Comparison of ENCODE assay signal across 8 cellular contexts in the genomic region with DNA sequence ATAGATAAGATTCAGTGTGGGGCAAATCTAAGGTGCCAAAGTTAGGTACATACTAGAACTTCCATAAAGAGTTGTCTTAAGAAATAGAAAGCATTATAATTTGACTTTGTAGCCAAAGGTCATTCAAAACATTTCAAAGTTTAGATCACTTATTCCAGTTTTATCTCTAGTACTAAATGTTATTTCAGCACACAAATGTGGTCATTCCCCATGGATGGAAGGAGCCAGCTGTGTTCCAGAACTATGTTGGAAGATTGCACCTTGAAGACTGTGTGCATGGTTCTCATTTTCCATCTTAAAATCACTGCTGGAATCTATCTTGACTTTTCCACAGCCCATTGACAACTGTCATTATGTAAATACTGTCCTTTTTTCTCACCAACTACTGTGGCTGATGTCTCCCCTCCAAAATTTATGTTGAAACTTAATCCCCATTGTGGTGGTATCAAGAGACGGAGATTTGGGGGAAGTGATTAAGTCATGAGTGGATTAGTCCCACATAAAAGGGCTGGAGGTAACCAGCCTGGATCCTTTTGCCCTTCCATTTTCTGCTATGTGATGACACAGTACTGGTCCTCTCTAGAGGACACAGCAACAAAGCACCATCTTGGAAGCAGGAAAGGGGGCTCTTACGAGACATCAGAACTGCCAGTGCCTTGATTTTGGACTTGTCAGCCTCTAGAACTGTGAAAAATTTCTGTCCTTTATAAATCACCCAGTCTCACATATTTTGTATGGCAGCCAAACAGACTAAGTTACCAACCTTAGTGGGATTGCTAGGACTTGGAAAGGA. TPM values are rescaled to one million over a fixed set of nuclear protein-coding genes. Genes with fewer than 3 reads are reported as not detected.
A peak's percentile ranks its signal among the peaks of the same experiment; 100 is the strongest.
DNase-seq lines count a peak whose midpoint lies in the region; ATAC-seq, FAIRE-seq and TF ChIP-seq lines count a peak whose summit lies in the region.
"Had no signal": no experiment of that assay in that cellular context is flagged by ENCODE, and none has a peak within 500 bp of the region (broad histone marks: within the 10 kb centered on the region; RNA-seq: fewer than 3 reads in every experiment).

No MANE protein-coding gene starts in this region.

- H3K27me3 Mint-ChIP-seq in HFFc6 (ENCODE audit: insufficient read depth), result no peaks in the 10 kb centered on the region; the same call in 1 of the 2 replicates
- no peaks in the 10 kb centered on the region for H3K27me3 Mint-ChIP-seq in WTC11 (ENCODE audit: low read depth)
- no peaks in the 10 kb centered on the region for H3K27me3 Mint-ChIP-seq in stimulated activated naive B cell treated with anti-CD40 and anti-IgM and Interleukin-4, amounts not matched to agents 10 μg/mL and 1 μg/mL and 100 μg/mL, for 72 hours

- H3K4me3 Mint-ChIP-seq in HFFc6 (no peak overlapping the region), WTC11 (no peak overlapping the region)
- H3K4me3 Mint-ChIP-seq in stimulated activated naive B cell treated with anti-CD40 and anti-IgM and Interleukin-4, amounts not matched to agents 10 μg/mL and 1 μg/mL and 100 μg/mL, for 72 hours, result peak overlapping the region; percentile 35 to 42

- no peak for ATAC-seq in WTC11
- ATAC-seq in right cardiac atrium, result peak; percentile 36 to 42
- ATAC-seq in stimulated activated naive B cell treated with anti-CD40 and anti-IgM and Interleukin-4, amounts not matched to agents 10 μg/mL and 1 μg/mL and 100 μg/mL, for 72 hours (replicated peaks), result no peak
- ATAC-seq in sciatic nerve, result no peak

- H3K9me3 Mint-ChIP-seq in HFFc6, result no peaks in the 10 kb centered on the region
- peaks cover 3% of the 10 kb centered on the region; the same call in 1 of the 2 replicates for H3K9me3 Mint-ChIP-seq in WTC11
- H3K9me3 Mint-ChIP-seq in stimulated activated naive B cell treated with anti-CD40 and anti-IgM and Interleukin-4, amounts not matched to agents 10 μg/mL and 1 μg/mL and 100 μg/mL, for 72 hours, result no peaks in the 10 kb centered on the region

- peaks cover 59% of the 10 kb centered on the region for H3K36me3 Mint-ChIP-seq in HFFc6 (ENCODE audit: low read depth)
- peaks cover 18% of the 10 kb centered on the region for H3K36me3 Mint-ChIP-seq in WTC11
- peaks cover 20 to 46% of the 10 kb centered on the region in 2 donors for H3K36me3 Mint-ChIP-seq in stimulated activated naive B cell treated with anti-CD40 and anti-IgM and Interleukin-4, amounts not matched to agents 10 μg/mL and 1 μg/mL and 100 μg/mL, for 72 hours

- 54% methylated on average over 2 of the region's 2 CpGs for WGBS in right cardiac atrium

- POLR2A ChIA-PET in WTC11 (lab: Charles Lee), result no interaction called here

- H3K4me1 Mint-ChIP-seq in HFFc6 (ENCODE audit: low read depth) (peaks cover 81% of the 10 kb centered on the region), WTC11 (peaks cover 67% of the 10 kb centered on the region)
- H3K4me1 Mint-ChIP-seq in stimulated activated naive B cell treated with anti-CD40 and anti-IgM and Interleukin-4, amounts not matched to agents 10 μg/mL and 1 μg/mL and 100 μg/mL, for 72 hours, result peaks cover 52 to 84% of the 10 kb centered on the region in 2 donors

- TF ChIP-seq CTCF in HFFc6 (IDR thresholded peaks at IDR 0.05) (no peak), WTC11 (IDR thresholded peaks at IDR 0.05) (no peak)

- intact Hi-C loops in right cardiac atrium (cut with DNase I), result no loop called here
- intact Hi-C loops in sciatic nerve (cut with DNase I), result loop anchor here (2.0 kb wide), 1 partner anchor 14 kb away; no protein-coding TSS in a partner anchor

- no peak for FAIRE-seq in urothelium cell line (lab: Jason Lieb, UNC)

- CTCF ChIA-PET in WTC11 (lab: Charles Lee), result no interaction called here

- H3K27ac ChIP-seq in right cardiac atrium (ENCODE audit: low read length), result peak overlapping the region; percentile 88

- H3K4me1 ChIP-seq in right cardiac atrium (ENCODE audit: control insufficient read depth, insufficient read depth, low read length), result peaks cover 34% of the 10 kb centered on the region

- DNase-seq in HFFc6 (no peak), WTC11 (ENCODE audit: low spot score) (no peak), right cardiac atrium (no peak), sciatic nerve (ENCODE audit: low spot score) (no peak), urothelium cell line (ENCODE audit: low spot score) (no peak), NCI-H526 (lab: John Stamatoyannopoulos, UW) (no peak)
- no peak for DNase-seq in stimulated activated naive B cell treated with anti-CD40 and anti-IgM and Interleukin-4, amounts not matched to agents 10 μg/mL and 1 μg/mL and 100 μg/mL, for 72 hours
- DNase-seq: posterior cingulate gyrus had no signal

- no peak overlapping the region for H3K4me3 ChIP-seq in right cardiac atrium (ENCODE audit: low read length)

- H3K9me3 ChIP-seq in right cardiac atrium (ENCODE audit: control insufficient read depth, low read length), result no peaks in the 10 kb centered on the region

- no peaks in the 10 kb centered on the region for H3K27me3 ChIP-seq in right cardiac atrium (ENCODE audit: control insufficient read depth, insufficient read depth)

- H3K27ac Mint-ChIP-seq in HFFc6 (peak overlapping the region; percentile 51), WTC11 (0 out of 2 replicates have a peak overlapping the region, but pooled peaks have one; percentile 12)
- peak overlapping the region; percentile 97 for H3K27ac Mint-ChIP-seq in stimulated activated naive B cell treated with anti-CD40 and anti-IgM and Interleukin-4, amounts not matched to agents 10 μg/mL and 1 μg/mL and 100 μg/mL, for 72 hours

TF ChIP-seq in WTC11, 78 proteins besides CTCF, POLR2A, EP300 and RAD21 (continues in another document):
- TF ChIP-seq FOXP1 (CRISPR knock-in tag; IDR thresholded peaks at IDR 0.05; ENCODE audit: borderline replicate concordance) (no peak), ZNF317 (CRISPR knock-in tag; IDR thresholded peaks at IDR 0.05; ENCODE audit: borderline replicate concordance, low read depth) (no peak), CREM (CRISPR knock-in tag; IDR thresholded peaks at IDR 0.05) (no peak), ZNF138 (CRISPR knock-in tag; conservative IDR thresholded peaks at IDR 0.05) (no peak), RORB (CRISPR knock-in tag; IDR thresholded peaks at IDR 0.05) (no peak)
- TF ChIP-seq, protein P1, sequence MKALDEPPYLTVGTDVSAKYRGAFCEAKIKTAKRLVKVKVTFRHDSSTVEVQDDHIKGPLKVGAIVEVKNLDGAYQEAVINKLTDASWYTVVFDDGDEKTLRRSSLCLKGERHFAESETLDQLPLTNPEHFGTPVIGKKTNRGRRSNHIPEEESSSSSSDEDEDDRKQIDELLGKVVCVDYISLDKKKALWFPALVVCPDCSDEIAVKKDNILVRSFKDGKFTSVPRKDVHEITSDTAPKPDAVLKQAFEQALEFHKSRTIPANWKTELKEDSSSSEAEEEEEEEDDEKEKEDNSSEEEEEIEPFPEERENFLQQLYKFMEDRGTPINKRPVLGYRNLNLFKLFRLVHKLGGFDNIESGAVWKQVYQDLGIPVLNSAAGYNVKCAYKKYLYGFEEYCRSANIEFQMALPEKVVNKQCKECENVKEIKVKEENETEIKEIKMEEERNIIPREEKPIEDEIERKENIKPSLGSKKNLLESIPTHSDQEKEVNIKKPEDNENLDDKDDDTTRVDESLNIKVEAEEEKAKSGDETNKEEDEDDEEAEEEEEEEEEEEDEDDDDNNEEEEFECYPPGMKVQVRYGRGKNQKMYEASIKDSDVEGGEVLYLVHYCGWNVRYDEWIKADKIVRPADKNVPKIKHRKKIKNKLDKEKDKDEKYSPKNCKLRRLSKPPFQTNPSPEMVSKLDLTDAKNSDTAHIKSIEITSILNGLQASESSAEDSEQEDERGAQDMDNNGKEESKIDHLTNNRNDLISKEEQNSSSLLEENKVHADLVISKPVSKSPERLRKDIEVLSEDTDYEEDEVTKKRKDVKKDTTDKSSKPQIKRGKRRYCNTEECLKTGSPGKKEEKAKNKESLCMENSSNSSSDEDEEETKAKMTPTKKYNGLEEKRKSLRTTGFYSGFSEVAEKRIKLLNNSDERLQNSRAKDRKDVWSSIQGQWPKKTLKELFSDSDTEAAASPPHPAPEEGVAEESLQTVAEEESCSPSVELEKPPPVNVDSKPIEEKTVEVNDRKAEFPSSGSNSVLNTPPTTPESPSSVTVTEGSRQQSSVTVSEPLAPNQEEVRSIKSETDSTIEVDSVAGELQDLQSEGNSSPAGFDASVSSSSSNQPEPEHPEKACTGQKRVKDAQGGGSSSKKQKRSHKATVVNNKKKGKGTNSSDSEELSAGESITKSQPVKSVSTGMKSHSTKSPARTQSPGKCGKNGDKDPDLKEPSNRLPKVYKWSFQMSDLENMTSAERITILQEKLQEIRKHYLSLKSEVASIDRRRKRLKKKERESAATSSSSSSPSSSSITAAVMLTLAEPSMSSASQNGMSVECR (CRISPR knock-in tag; IDR thresholded peaks at IDR 0.05; ENCODE audit: borderline replicate concordance), result no peak
- TF ChIP-seq, protein P2, sequence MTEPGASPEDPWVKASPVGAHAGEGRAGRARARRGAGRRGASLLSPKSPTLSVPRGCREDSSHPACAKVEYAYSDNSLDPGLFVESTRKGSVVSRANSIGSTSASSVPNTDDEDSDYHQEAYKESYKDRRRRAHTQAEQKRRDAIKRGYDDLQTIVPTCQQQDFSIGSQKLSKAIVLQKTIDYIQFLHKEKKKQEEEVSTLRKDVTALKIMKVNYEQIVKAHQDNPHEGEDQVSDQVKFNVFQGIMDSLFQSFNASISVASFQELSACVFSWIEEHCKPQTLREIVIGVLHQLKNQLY (CRISPR knock-in tag; IDR thresholded peaks at IDR 0.05), result no peak

RNA-seq across cellular contexts. Expression of a gene that starts 24.0 kb away (rescaled TPM):
- total RNA-seq in HFFc6 (2021; fragmentation: NEBNext Ultra II Directional; extraction: Animal tissue kit (Norgen Biotek cat#: 25700)), result 100 to 1,000 TPM in 4 of 6 experiments, 10 to 100 TPM in 2; 78.5 to 135 (median 118) TPM
- 6.7 to 9.6 TPM (median 7.7 TPM) in 3 replicates for total RNA-seq in WTC11 (2021)
- 100 to 1,000 TPM; 196 to 255 (median 212) TPM for total RNA-seq in right cardiac atrium
- 77.7 TPM for polyA plus RNA-seq in right cardiac atrium
- total RNA-seq in sciatic nerve, result 221 TPM

Comparison
In these comparisons a context has a peak if more than half of its experiments do, and no peak if none do; other contexts are left out.
1. H3K27ac Mint-ChIP-seq: peak in every context shown above with its lines; median percentile 97 in stimulated activated naive B cell treated with anti-CD40 and anti-IgM and Interleukin-4, amounts not matched to agents 10 μg/mL and 1 μg/mL and 100 μg/mL, for 72 hours; 51 in HFFc6; 12 in WTC11.
2. H3K4me3 Mint-ChIP-seq: peak in stimulated activated naive B cell treated with anti-CD40 and anti-IgM and Interleukin-4, amounts not matched to agents 10 μg/mL and 1 μg/mL and 100 μg/mL, for 72 hours (2 of 2); none in HFFc6 (single experiment) and WTC11 (single experiment).
3. ATAC-seq: peak in right cardiac atrium (2 of 2); none in WTC11 (single experiment), stimulated activated naive B cell treated with anti-CD40 and anti-IgM and Interleukin-4, amounts not matched to agents 10 μg/mL and 1 μg/mL and 100 μg/mL, for 72 hours (0 of 2) and sciatic nerve (single experiment).